11 cellular contexts compared by ENCODE assay signal in genomic region chr4:56433280-56433679, GRCh38. TPM values are rescaled to one million over a fixed set of nuclear protein-coding genes. Genes with fewer than 3 reads are reported as not detected.
A peak's percentile ranks its signal among the peaks of the same experiment; 100 is the strongest.
DNase-seq lines count a peak whose midpoint lies in the region; ATAC-seq and TF ChIP-seq lines count a peak whose summit lies in the region.
"Had no signal": no experiment of that assay in that cellular context is flagged by ENCODE, and none has a peak within 500 bp of the region (broad histone marks: within the 10 kb centered on the region; RNA-seq: fewer than 3 reads in every experiment).

No MANE protein-coding gene starts in this region.

- H3K27me3 Mint-ChIP-seq in CD8-positive, alpha-beta memory T cell, result peaks cover 0 to 2% of the 10 kb centered on the region in 2 donors
- no peaks in the 10 kb centered on the region for H3K27me3 Mint-ChIP-seq in activated CD8-positive, alpha-beta T cell treated with anti-CD3 and anti-CD28 coated beads, Interleukin-2, amount 10 ng/mL, durations not matched to agents 7 days and 5 days (ENCODE audit: low read depth)

- H3K27me3 ChIP-seq in CD8-positive, alpha-beta memory T cell (ENCODE audit: insufficient read depth, low read length, poor library complexity, severe bottlenecking), result no peaks in the 10 kb centered on the region
- no peaks in the 10 kb centered on the region for H3K27me3 ChIP-seq in adrenal gland

- CTCF ChIA-PET in CD8-positive, alpha-beta memory T cell (lab: Charles Lee), result interaction anchor here (4.7 kb wide), 1 partner anchor 9 kb away, joined by 31 read pairs; no protein-coding TSS in a partner anchor
- CTCF ChIA-PET in HEK293T (lab: Yijun Ruan, JAX), result interaction anchor here (0.6 to 0.7 kb wide), 3 partner anchors 11 to 543 kb away, joined by 3 to 4 read pairs (median 4); no protein-coding TSS in a partner anchor
- CTCF ChIA-PET in activated CD8-positive, alpha-beta T cell treated with anti-CD3 and anti-CD28 coated beads, Interleukin-2, amount 10 ng/mL, durations not matched to agents 7 days and 5 days (lab: Charles Lee), result interaction anchor here (4.4 kb wide), 1 partner anchor 9 kb away, joined by 58 read pairs; no protein-coding TSS in a partner anchor

- H3K4me3 ChIP-seq in CD8-positive, alpha-beta memory T cell (ENCODE audit: low read length), result no peak overlapping the region
- H3K4me3 ChIP-seq in mesodermal cell (ENCODE audit: extremely low read depth, insufficient read depth, low read length, poor library complexity, severe bottlenecking) (peak overlapping the region; percentile 67), adrenal gland (no peak overlapping the region)

- H3K4me1 ChIP-seq in CD8-positive, alpha-beta memory T cell (ENCODE audit: insufficient read depth, low read length), result peaks cover 22% of the 10 kb centered on the region
- H3K4me1 ChIP-seq in mesodermal cell (ENCODE audit: control insufficient read depth, insufficient read depth, low read length, poor library complexity, severe bottlenecking), result peaks cover 2% of the 10 kb centered on the region
- H3K4me1 ChIP-seq in adrenal gland (replicated peaks in 1 of 2), result peaks cover 18 to 26% of the 10 kb centered on the region in 2 donors

- no peaks in the 10 kb centered on the region for H3K9me3 ChIP-seq in CD8-positive, alpha-beta memory T cell (ENCODE audit: low read length)
- H3K9me3 ChIP-seq in mesodermal cell (ENCODE audit: control insufficient read depth, low read length) (no peaks in the 10 kb centered on the region), adrenal gland (replicated peaks in 1 of 3) (no peaks in the 10 kb centered on the region)

- no peak for ATAC-seq in activated CD8-positive, alpha-beta T cell treated with anti-CD3 and anti-CD28 coated beads, Interleukin-2, amount 10 ng/mL, durations not matched to agents 7 days and 5 days
- no peak for ATAC-seq in GM21447 (IDR thresholded peaks at IDR 0.05; ENCODE audit: unreplicated experiment)

- peak overlapping the region; percentile 63 for H3K27ac ChIP-seq in CD8-positive, alpha-beta memory T cell (ENCODE audit: low read depth, low read length)
- H3K27ac ChIP-seq in mesodermal cell (ENCODE audit: low read depth, low read length, severe bottlenecking), result no peak overlapping the region
- H3K27ac ChIP-seq in adrenal gland, result no peak overlapping the region
- H3K27ac ChIP-seq: coronary artery had no signal

- peak overlapping the region; percentile 12 to 91 (median 44) for H3K4me3 Mint-ChIP-seq in CD8-positive, alpha-beta memory T cell
- peak overlapping the region; percentile 87 for H3K4me3 Mint-ChIP-seq in activated CD8-positive, alpha-beta T cell treated with anti-CD3 and anti-CD28 coated beads, Interleukin-2, amount 10 ng/mL, durations not matched to agents 7 days and 5 days

- DNase-seq in CD8-positive, alpha-beta memory T cell, result no peak
- DNase-seq in HEK293T (ENCODE audit: extremely low spot score) (no peak), adrenal gland (no peak), RKO (ENCODE audit: low spot score) (no peak)
- no peak for DNase-seq in activated CD8-positive, alpha-beta T cell treated with anti-CD3 and anti-CD28 coated beads, Interleukin-2, amount 10 ng/mL, durations not matched to agents 7 days and 5 days
- DNase-seq in stimulated activated CD4-positive, alpha-beta T cell treated with anti-CD3 and anti-CD28 coated beads, Interleukin-15, amount 100 ng/mL, for 24 hours, result no peak
- DNase-seq: NCI-H1048, T-helper 9 cell had no signal

- H3K27ac Mint-ChIP-seq in CD8-positive, alpha-beta memory T cell, result peak overlapping the region in 1 of 8 donors; percentile 75
- no peak overlapping the region for H3K27ac Mint-ChIP-seq in activated CD8-positive, alpha-beta T cell treated with anti-CD3 and anti-CD28 coated beads, Interleukin-2, amount 10 ng/mL, durations not matched to agents 7 days and 5 days

- no peak for TF ChIP-seq POLR2A in adrenal gland (IDR thresholded peaks at IDR 0.05)

- POLR2A ChIA-PET in CD8-positive, alpha-beta memory T cell (lab: Charles Lee), result interaction anchor here (0.7 kb wide), 1 partner anchor 334 kb away, joined by 5 read pairs; no protein-coding TSS in a partner anchor
- POLR2A ChIA-PET in HEK293T (lab: Yijun Ruan, JAX), result interaction anchor here (7.4 kb wide), 1 partner anchor 45 kb away, joined by 113 read pairs; the partner anchor contains the start of gene AASDH
- POLR2A ChIA-PET in activated CD8-positive, alpha-beta T cell treated with anti-CD3 and anti-CD28 coated beads, Interleukin-2, amount 10 ng/mL, durations not matched to agents 7 days and 5 days (lab: Charles Lee), result interaction anchor here (0.7 to 2.0 kb wide), 3 partner anchors 8 to 489 kb away, joined by 4 to 5 read pairs (median 5); partner anchors contain the start of gene AASDH

- H3K9me3 Mint-ChIP-seq in CD8-positive, alpha-beta memory T cell, result no peaks in the 10 kb centered on the region
- H3K9me3 Mint-ChIP-seq in activated CD8-positive, alpha-beta T cell treated with anti-CD3 and anti-CD28 coated beads, Interleukin-2, amount 10 ng/mL, durations not matched to agents 7 days and 5 days (ENCODE audit: insufficient read depth), result no peaks in the 10 kb centered on the region

- intact Hi-C loops in adrenal gland (cut with DNase I), result loop anchor here in 1 of 2 donors (10.0 kb wide), 1 partner anchor 402 kb away; no protein-coding TSS in a partner anchor

- peaks cover 0 to 15% (median 0%) of the 10 kb centered on the region in 3 donors for H3K36me3 Mint-ChIP-seq in CD8-positive, alpha-beta memory T cell
- H3K36me3 Mint-ChIP-seq in activated CD8-positive, alpha-beta T cell treated with anti-CD3 and anti-CD28 coated beads, Interleukin-2, amount 10 ng/mL, durations not matched to agents 7 days and 5 days (ENCODE audit: low read depth), result peaks cover 20% of the 10 kb centered on the region

- no peak for TF ChIP-seq CTCF in adrenal gland (IDR thresholded peaks at IDR 0.05)

- H3K36me3 ChIP-seq in CD8-positive, alpha-beta memory T cell (ENCODE audit: insufficient read depth, low read length), result no peaks in the 10 kb centered on the region
- H3K36me3 ChIP-seq in mesodermal cell (ENCODE audit: control insufficient read depth, insufficient read depth, low read length) (no peaks in the 10 kb centered on the region), adrenal gland (replicated peaks in 1 of 2) (no peaks in the 10 kb centered on the region)

- H3K4me1 Mint-ChIP-seq in CD8-positive, alpha-beta memory T cell, result peaks cover 25 to 52% (median 44%) of the 10 kb centered on the region in 3 donors
- peaks cover 36% of the 10 kb centered on the region for H3K4me1 Mint-ChIP-seq in activated CD8-positive, alpha-beta T cell treated with anti-CD3 and anti-CD28 coated beads, Interleukin-2, amount 10 ng/mL, durations not matched to agents 7 days and 5 days (ENCODE audit: low read depth)

TF ChIP-seq in HEK293T, 16 proteins besides CTCF, POLR2A, EP300 and RAD21:
- TF ChIP-seq NFRKB (IDR thresholded peaks at IDR 0.05), result no peak
- no peak for TF ChIP-seq ARNT (IDR thresholded peaks at IDR 0.05)
- no peak for TF ChIP-seq TARDBP (IDR thresholded peaks at IDR 0.05)
- TF ChIP-seq SUZ12 (IDR thresholded peaks at IDR 0.05), result no peak
- no peak for TF ChIP-seq CTBP1 (IDR thresholded peaks at IDR 0.05; ENCODE audit: borderline replicate concordance)
- 0 out of 2 replicates have a peak, but pooled peaks have one; percentile 61 for TF ChIP-seq ZNF384 (IDR thresholded peaks at IDR 0.05)
- TF ChIP-seq SP1 (IDR thresholded peaks at IDR 0.05), result no peak

RNA-seq across cellular contexts. Expression of gene PPAT, which starts 2.1 kb away (rescaled TPM):
- 10 to 100 TPM; 58.5 to 63.1 TPM for total RNA-seq in CD8-positive, alpha-beta memory T cell
- 14.0 TPM for polyA plus RNA-seq in CD8-positive, alpha-beta memory T cell
- total RNA-seq in activated CD8-positive, alpha-beta T cell treated with anti-CD3 and anti-CD28 coated beads, Interleukin-2, amount 10 ng/mL, durations not matched to agents 7 days and 5 days, result 10 to 100 TPM; 29.0 to 32.5 TPM
- polyA plus RNA-seq in mesodermal cell (2013, experiment 1 of 2), result 28.8 TPM
- 30.3 TPM for polyA plus RNA-seq in mesodermal cell (2013, experiment 2 of 2)
- 10 to 100 TPM in 4 of 8 donors, 1 to 10 TPM in 4; 6.0 to 18.1 (median 11.5) TPM for total RNA-seq in adrenal gland
- polyA plus RNA-seq in adrenal gland, result 10 to 100 TPM in 1 of 3 donors, 1 to 10 TPM in 2; 1.8 to 15.7 (median 2.0) TPM

RNA-seq across cellular contexts. Expression of gene PAICS, which starts 2.8 kb away (rescaled TPM):
- 100 to 1,000 TPM; 325 to 337 TPM for total RNA-seq in CD8-positive, alpha-beta memory T cell
- 31.3 TPM for polyA plus RNA-seq in CD8-positive, alpha-beta memory T cell
- 100 to 1,000 TPM; 180 to 188 TPM for total RNA-seq in activated CD8-positive, alpha-beta T cell treated with anti-CD3 and anti-CD28 coated beads, Interleukin-2, amount 10 ng/mL, durations not matched to agents 7 days and 5 days
- 183 TPM for polyA plus RNA-seq in mesodermal cell (2013, experiment 1 of 2)
- 198 TPM for polyA plus RNA-seq in mesodermal cell (2013, experiment 2 of 2)
- total RNA-seq in adrenal gland, result 10 to 100 TPM; 19.4 to 84.2 (median 61.2) TPM
- polyA plus RNA-seq in adrenal gland, result 100 to 1,000 TPM in 1 of 3 donors, 10 to 100 TPM in 2; 29.2 to 129 (median 39.2) TPM

RNA-seq across cellular contexts. Expression of gene SRP72, which starts 34.1 kb away (rescaled TPM):
- 100 to 1,000 TPM; 190 to 197 TPM for total RNA-seq in CD8-positive, alpha-beta memory T cell
- 175 TPM for polyA plus RNA-seq in CD8-positive, alpha-beta memory T cell
- total RNA-seq in activated CD8-positive, alpha-beta T cell treated with anti-CD3 and anti-CD28 coated beads, Interleukin-2, amount 10 ng/mL, durations not matched to agents 7 days and 5 days, result 100 to 1,000 TPM; 131 to 132 TPM
- 127 TPM for polyA plus RNA-seq in mesodermal cell (2013, experiment 1 of 2)
- polyA plus RNA-seq in mesodermal cell (2013, experiment 2 of 2), result 137 TPM
- total RNA-seq in adrenal gland, result 100 to 1,000 TPM in 1 of 8 donors, 10 to 100 TPM in 7; 28.0 to 160 (median 66.5) TPM
- 100 to 1,000 TPM in 1 of 3 donors, 10 to 100 TPM in 2; 32.4 to 207 (median 32.7) TPM for polyA plus RNA-seq in adrenal gland

RNA-seq across cellular contexts. Expression of gene AASDH, which starts 46.0 kb away (rescaled TPM):
- 10 to 100 TPM in 1 of 2 experiments, 1 to 10 TPM in 1; 8.5 to 13.0 TPM for total RNA-seq in CD8-positive, alpha-beta memory T cell
- polyA plus RNA-seq in CD8-positive, alpha-beta memory T cell, result 21.9 TPM
- 1 to 10 TPM; 8.5 to 9.9 TPM for total RNA-seq in activated CD8-positive, alpha-beta T cell treated with anti-CD3 and anti-CD28 coated beads, Interleukin-2, amount 10 ng/mL, durations not matched to agents 7 days and 5 days
- 9.4 TPM for polyA plus RNA-seq in mesodermal cell (2013, experiment 1 of 2)
- polyA plus RNA-seq in mesodermal cell (2013, experiment 2 of 2), result 11.7 TPM
- 10 to 100 TPM in 7 of 8 donors, 1 to 10 TPM in 1; 2.5 to 19.0 (median 13.6) TPM for total RNA-seq in adrenal gland
- 10 to 100 TPM in 1 of 3 donors, 1 to 10 TPM in 2; 4.6 to 15.0 (median 5.3) TPM for polyA plus RNA-seq in adrenal gland
